27 cellular contexts compared by ENCODE assay signal in the genomic region with DNA sequence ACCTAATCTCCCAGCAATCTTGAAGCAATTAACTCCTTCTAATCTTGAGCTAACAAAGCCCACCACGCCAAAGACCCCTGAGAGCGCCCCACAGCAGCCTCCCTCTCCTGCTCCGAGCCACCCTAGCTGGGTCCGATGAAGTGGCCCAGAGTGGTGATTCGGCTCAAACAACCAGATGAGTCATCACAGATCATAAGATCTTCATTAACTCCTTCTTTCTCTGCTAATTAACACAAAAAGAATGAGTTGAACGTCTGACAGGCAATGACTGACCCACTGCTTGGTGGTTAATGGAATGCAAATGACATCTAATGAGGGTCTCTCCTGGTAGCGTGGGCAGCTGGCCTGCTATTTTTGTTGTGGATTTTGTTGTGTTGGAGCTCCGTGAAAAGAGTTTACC.
"Had no signal": no experiment of that assay in that cellular context is flagged by ENCODE, and none has a peak within 500 bp of the region (broad histone marks: within the 10 kb centered on the region; RNA-seq: fewer than 3 reads in every experiment).

No MANE protein-coding gene starts in this region.

- H3K27ac Mint-ChIP-seq: activated B cell treated with CpG ODN at 0.5 μM for 24 hours; activated CD4-positive, alpha-beta T cell treated with anti-CD3 and anti-CD28 coated beads for 36 hours; activated naive CD4-positive, alpha-beta T cell treated with anti-CD3 and anti-CD28 coated beads for 36 hours; activated naive CD8-positive, alpha-beta T cell treated with anti-CD3 and anti-CD28 coated beads, Interleukin-2, amount 10 ng/mL, durations not matched to agents 7 days and 5 days; immature natural killer cell; nephron had no signal

- DNase-seq: activated B cell treated with CpG ODN at 0.5 μM for 24 hours; activated CD4-positive, alpha-beta T cell treated with anti-CD3 and anti-CD28 coated beads for 36 hours; activated CD4-positive, alpha-beta T cell treated with anti-CD3 and anti-CD28 coated beads, Interleukin-2, amount 50 U/mL, for 4 hours; activated CD8-positive, alpha-beta memory T cell treated with anti-CD3 and anti-CD28 coated beads, Interleukin-2, amount 50 U/mL, for 48 hours; activated effector memory CD4-positive, alpha-beta T cell treated with Interleukin-2 at 50 U/mL for 16 hours; activated naive CD4-positive, alpha-beta T cell treated with anti-CD3 and anti-CD28 coated beads for 36 hours; activated naive CD8-positive, alpha-beta T cell treated with anti-CD3 and anti-CD28 coated beads, Interleukin-2, amount 10 ng/mL, durations not matched to agents 7 days and 5 days; activated T-cell treated with anti-CD3 and anti-CD28 coated beads, Interleukin-2, amount 50 U/mL, for 4 hours; amygdala; cortex of kidney; erythroblast; foreskin keratinocyte; immature natural killer cell; kidney glomerular epithelial cell; left ventricle myocardium inferior; mammary epithelial cell; occipital lobe; spleen; stimulated activated CD4-positive, alpha-beta T cell treated with anti-CD3 and anti-CD28 coated beads, Interleukin-4, amount 100 ng/mL, for 1 hour; stimulated activated naive CD4-positive, alpha-beta T cell; T1000; testis; trophoblast cell; uterus had no signal

- H3K36me3 Mint-ChIP-seq: activated naive CD8-positive, alpha-beta T cell treated with anti-CD3 and anti-CD28 coated beads, Interleukin-2, amount 10 ng/mL, durations not matched to agents 7 days and 5 days; immature natural killer cell had no signal

- H3K4me3 ChIP-seq: cardiac muscle cell, hepatocyte, left ventricle myocardium inferior, spleen, testis, uterus had no signal

- H3K4me1 Mint-ChIP-seq: activated B cell treated with CpG ODN at 0.5 μM for 24 hours; activated CD4-positive, alpha-beta T cell treated with anti-CD3 and anti-CD28 coated beads for 36 hours; activated naive CD8-positive, alpha-beta T cell treated with anti-CD3 and anti-CD28 coated beads, Interleukin-2, amount 10 ng/mL, durations not matched to agents 7 days and 5 days; immature natural killer cell had no signal

- H3K9me3 Mint-ChIP-seq: activated B cell treated with CpG ODN at 0.5 μM for 24 hours; activated naive CD4-positive, alpha-beta T cell treated with anti-CD3 and anti-CD28 coated beads for 36 hours; activated naive CD8-positive, alpha-beta T cell treated with anti-CD3 and anti-CD28 coated beads, Interleukin-2, amount 10 ng/mL, durations not matched to agents 7 days and 5 days; activated T-cell treated with anti-CD3 and anti-CD28 coated beads, Interleukin-2, amount 50 U/mL, for 4 hours; immature natural killer cell; nephron had no signal

- H3K9me3 ChIP-seq: left ventricle myocardium inferior, spleen, testis, uterus had no signal

- H3K27ac ChIP-seq: cardiac muscle cell, foreskin keratinocyte, hepatocyte, left ventricle myocardium inferior, spleen, testis, uterus had no signal

- H3K4me1 ChIP-seq: foreskin keratinocyte, left ventricle myocardium inferior, spleen, testis, uterus had no signal

- ATAC-seq: activated CD4-positive, alpha-beta T cell treated with anti-CD3 and anti-CD28 coated beads for 36 hours; activated T-cell treated with anti-CD3 and anti-CD28 coated beads, Interleukin-2, amount 50 U/mL, for 4 hours; foreskin keratinocyte had no signal

- H3K27me3 ChIP-seq: foreskin keratinocyte, testis, uterus had no signal

- H3K4me3 Mint-ChIP-seq: activated B cell treated with CpG ODN at 0.5 μM for 24 hours; activated CD4-positive, alpha-beta T cell treated with anti-CD3 and anti-CD28 coated beads for 36 hours; activated naive CD4-positive, alpha-beta T cell treated with anti-CD3 and anti-CD28 coated beads for 36 hours; activated naive CD8-positive, alpha-beta T cell treated with anti-CD3 and anti-CD28 coated beads, Interleukin-2, amount 10 ng/mL, durations not matched to agents 7 days and 5 days; activated T-cell treated with anti-CD3 and anti-CD28 coated beads, Interleukin-2, amount 50 U/mL, for 4 hours; immature natural killer cell; nephron had no signal

- H3K36me3 ChIP-seq: cardiac muscle cell, left ventricle myocardium inferior, spleen, uterus had no signal
